Comparison of ENCODE assay signal across 29 cellular contexts in genomic region chr11:118427707-118428106, GRCh38.
"Had no signal": no experiment of that assay in that cellular context is flagged by ENCODE, and none has a peak within 500 bp of the region (broad histone marks: within the 10 kb centered on the region; RNA-seq: fewer than 3 reads in every experiment).

No MANE protein-coding gene starts in this region.

- H3K9me3 ChIP-seq: ascending aorta, right lobe of liver, vagina had no signal

- H3K4me1 Mint-ChIP-seq: activated B cell treated with CpG ODN at 0.5 μM for 24 hours; brain; nephron; stimulated activated effector memory CD8-positive, alpha-beta T cell treated with anti-CD3 and anti-CD28 coated beads, Interleukin-12 subunit alpha, Interleukin-12 subunit beta, amount 100 ng/mL, for 72 hours had no signal

- H3K27me3 Mint-ChIP-seq: activated B cell treated with CpG ODN at 0.5 μM for 24 hours; activated naive CD8-positive, alpha-beta T cell; stimulated activated naive CD8-positive, alpha-beta T cell treated with anti-CD3 and anti-CD28 coated beads, Interleukin-15, Interleukin-2, amounts not matched to agents 100 ng/mL and 50 ng/mL, for 24 hours had no signal

- ATAC-seq: activated T-cell treated with anti-CD3 and anti-CD28 coated beads, Interleukin-2, amount 50 U/mL, for 72 hours; left cardiac atrium; left ventricle myocardium superior; right lobe of liver; stimulated activated effector memory CD8-positive, alpha-beta T cell treated with anti-CD3 and anti-CD28 coated beads, Interleukin-12 subunit alpha, Interleukin-12 subunit beta, amount 100 ng/mL, for 72 hours had no signal

- H3K4me3 ChIP-seq: ascending aorta, cardiac muscle cell, coronary artery, dorsolateral prefrontal cortex, right lobe of liver, vagina had no signal

- H3K4me1 ChIP-seq: ascending aorta, right lobe of liver, vagina had no signal

- H3K27ac ChIP-seq: ascending aorta, cardiac muscle cell, coronary artery, dorsolateral prefrontal cortex, right lobe of liver, vagina had no signal

- H3K27ac Mint-ChIP-seq: activated B cell treated with CpG ODN at 0.5 μM for 24 hours; activated naive CD8-positive, alpha-beta T cell; activated T-cell treated with anti-CD3 and anti-CD28 coated beads, Interleukin-2, amount 50 U/mL, for 72 hours; brain; nephron; progenitor cell of endocrine pancreas; stimulated activated effector memory CD8-positive, alpha-beta T cell treated with anti-CD3 and anti-CD28 coated beads, Interleukin-12 subunit alpha, Interleukin-12 subunit beta, amount 100 ng/mL, for 72 hours; T-helper 2 cell treated with Interferon-gamma antibody and Interleukin-4, amounts not matched to agents 5 μg/mL and 100 μg/mL, for 36 hours; type B pancreatic cell had no signal

- H3K36me3 ChIP-seq: ascending aorta, cardiac muscle cell, right lobe of liver, vagina had no signal

- H3K4me3 Mint-ChIP-seq: activated B cell treated with CpG ODN at 0.5 μM for 24 hours; activated naive CD8-positive, alpha-beta T cell; activated T-cell treated with anti-CD3 and anti-CD28 coated beads, Interleukin-2, amount 50 U/mL, for 72 hours; brain; nephron; stimulated activated effector memory CD8-positive, alpha-beta T cell treated with anti-CD3 and anti-CD28 coated beads, Interleukin-12 subunit alpha, Interleukin-12 subunit beta, amount 100 ng/mL, for 72 hours; stimulated activated naive CD8-positive, alpha-beta T cell treated with anti-CD3 and anti-CD28 coated beads, Interleukin-15, Interleukin-2, amounts not matched to agents 100 ng/mL and 50 ng/mL, for 24 hours; T-helper 2 cell treated with Interferon-gamma antibody and Interleukin-4, amounts not matched to agents 5 μg/mL and 100 μg/mL, for 36 hours; type B pancreatic cell had no signal

- H3K36me3 Mint-ChIP-seq: activated naive CD8-positive, alpha-beta T cell; brain; stimulated activated effector memory CD8-positive, alpha-beta T cell treated with anti-CD3 and anti-CD28 coated beads, Interleukin-12 subunit alpha, Interleukin-12 subunit beta, amount 100 ng/mL, for 72 hours; type B pancreatic cell had no signal

- H3K9me3 Mint-ChIP-seq: activated B cell treated with CpG ODN at 0.5 μM for 24 hours; activated T-cell treated with anti-CD3 and anti-CD28 coated beads, Interleukin-2, amount 50 U/mL, for 72 hours; brain; nephron; stimulated activated effector memory CD8-positive, alpha-beta T cell treated with anti-CD3 and anti-CD28 coated beads, Interleukin-12 subunit alpha, Interleukin-12 subunit beta, amount 100 ng/mL, for 72 hours; stimulated activated naive CD8-positive, alpha-beta T cell treated with anti-CD3 and anti-CD28 coated beads, Interleukin-15, Interleukin-2, amounts not matched to agents 100 ng/mL and 50 ng/mL, for 24 hours; T-helper 2 cell treated with Interferon-gamma antibody and Interleukin-4, amounts not matched to agents 5 μg/mL and 100 μg/mL, for 36 hours; type B pancreatic cell had no signal

- FAIRE-seq: keratinocyte had no signal

- DNase-seq: activated B cell treated with CpG ODN at 0.5 μM for 24 hours; activated CD4-positive, alpha-beta T cell treated with anti-CD3 and anti-CD28 coated beads, Interleukin-2, amount 50 U/mL, for 1 hour; activated effector memory CD4-positive, alpha-beta T cell treated with Interleukin-2 at 50 U/mL for 16 hours; activated naive CD4-positive, alpha-beta T cell treated with Interleukin-2 at 50 U/mL for 16 hours; activated T-cell treated with anti-CD3 and anti-CD28 coated beads for 4 hours; activated T-cell treated with anti-CD3 and anti-CD28 coated beads, Interleukin-2, amount 50 U/mL, for 72 hours; dorsolateral prefrontal cortex; effector memory CD4-positive, alpha-beta T cell; head of caudate nucleus; hippocampal formation; left cardiac atrium; left ventricle myocardium superior; right lobe of liver; stimulated activated CD4-positive, alpha-beta T cell treated with anti-CD3 and anti-CD28 coated beads, Interleukin-12 subunit alpha, Interleukin-12 subunit beta, amount 100 ng/mL, for 4 hours; stimulated activated CD4-positive, alpha-beta T cell treated with anti-CD3 and anti-CD28 coated beads, Interleukin-4, amount 100 ng/mL, for 24 hours; substantia nigra had no signal

- H3K27me3 ChIP-seq: ascending aorta, cardiac muscle cell, dorsolateral prefrontal cortex, right lobe of liver, vagina had no signal
